In the genomic region with DNA sequence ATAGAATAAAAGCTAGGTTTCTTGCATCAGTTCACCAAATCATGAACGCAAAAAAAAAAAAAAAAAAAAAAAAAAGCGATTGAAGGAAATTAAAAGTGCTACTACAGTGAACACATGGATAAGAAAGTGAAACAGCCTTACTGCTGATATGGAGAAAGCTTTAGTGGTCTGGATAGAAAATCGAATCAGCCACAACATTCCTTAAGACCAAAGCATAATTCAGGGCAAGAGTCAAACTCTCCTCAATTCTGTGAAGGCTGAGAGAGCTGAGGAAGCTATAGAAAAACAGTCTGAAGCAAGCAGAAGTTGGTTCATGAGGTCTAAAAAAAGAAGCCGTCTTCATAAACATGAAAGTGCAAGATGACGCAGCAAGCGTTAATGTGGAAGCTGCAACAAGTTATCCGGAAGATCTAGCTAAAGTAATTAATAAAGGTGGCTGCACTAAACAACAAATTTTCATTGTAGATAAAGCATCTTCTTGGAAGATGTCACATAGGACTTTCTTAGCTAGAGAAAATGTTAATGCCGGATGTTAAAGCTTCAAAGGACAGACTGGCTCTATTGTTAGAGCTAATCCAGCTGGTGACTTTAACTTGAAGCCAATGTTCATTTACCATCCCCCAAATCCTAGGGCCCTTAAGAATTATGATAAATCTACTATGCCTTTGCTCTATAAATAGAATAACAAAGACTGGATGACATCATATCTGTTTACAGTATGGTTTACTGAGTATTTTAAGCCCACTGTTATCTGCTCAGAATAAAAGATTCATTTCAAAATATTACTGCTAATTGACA, we compare ENCODE assay signal across 8 cellular contexts. TPM values are rescaled to one million over a fixed set of nuclear protein-coding genes. Genes with fewer than 3 reads are reported as not detected.
DNase-seq lines count a peak whose midpoint lies in the region; ATAC-seq and TF ChIP-seq lines count a peak whose summit lies in the region.

No MANE protein-coding gene starts in this region.

- in situ Hi-C loops in ACHN (cut with HindIII; ENCODE audit: low pct_ligation_motif_present, low pct_unique_long_range_greater_than_20kb, low sequenced_read_pairs) = no loop called here

- peak overlapping the region in 1 of 4 donors; percentile 16 for H3K4me3 ChIP-seq in adrenal gland

- WGBS in adrenal gland, 4 donors = 26 to 35% (median 28%) methylated on average over 8 of the region's 8 CpGs

- H3K27ac Mint-ChIP-seq in memory B cell = no peak overlapping the region

- H3K4me1 Mint-ChIP-seq in memory B cell = peaks cover 2% of the 10 kb centered on the region

- peak overlapping the region; percentile 24 for H3K4me3 Mint-ChIP-seq in memory B cell

- TF ChIP-seq CTCF in adrenal gland (IDR thresholded peaks at IDR 0.05) = no peak

- peak; percentile 50 for DNase-seq in ACHN
- DNase-seq in adrenal gland = no peak
- DNase-seq in memory B cell (ENCODE audit: low spot score in 2 of 2) = no peak
- DNase-seq in D341Med (ENCODE audit: low spot score) = no peak
- DNase-seq in DMS153 treated with DMSO at 0.1 percent for 48 hours (lab: John Stamatoyannopoulos, UW; ENCODE audit: unreplicated experiment) = no peak
- no peak for DNase-seq in activated effector memory CD4-positive, alpha-beta T cell treated with Interleukin-2 at 50 U/mL for 16 hours
- DNase-seq in superior temporal gyrus (ENCODE audit: extremely low spot score) = no peak

- peak; percentile 50 for ATAC-seq in HG02852 (IDR thresholded peaks at IDR 0.05; ENCODE audit: unreplicated experiment)
- ATAC-seq in memory B cell (ENCODE audit: low read depth) = no peak

- H3K27me3 ChIP-seq in adrenal gland = no peaks in the 10 kb centered on the region

- no peaks in the 10 kb centered on the region for H3K36me3 Mint-ChIP-seq in memory B cell

- H3K36me3 ChIP-seq in adrenal gland (replicated peaks in 1 of 2) = no peaks in the 10 kb centered on the region

- no peaks in the 10 kb centered on the region for H3K9me3 Mint-ChIP-seq in memory B cell

- no peak for TF ChIP-seq POLR2A in adrenal gland (IDR thresholded peaks at IDR 0.05)

- H3K27ac ChIP-seq in adrenal gland = peak overlapping the region; percentile 14 to 76 (median 60)

- H3K27me3 Mint-ChIP-seq in memory B cell = no peaks in the 10 kb centered on the region

- intact Hi-C loops in adrenal gland (cut with DNase I) = no loop called here

- H3K9me3 ChIP-seq in adrenal gland (replicated peaks in 1 of 3) = no peaks in the 10 kb centered on the region

- H3K4me1 ChIP-seq in adrenal gland (replicated peaks in 1 of 2) = peaks cover 23 to 51% of the 10 kb centered on the region in 2 donors

RNA-seq across cellular contexts. Expression of a gene that starts 19.2 kb away (rescaled TPM):
- 100 to 1,000 TPM in 3 of 8 donors, 10 to 100 TPM in 5; 66.1 to 175 (median 90.9) TPM for total RNA-seq in adrenal gland
- polyA plus RNA-seq in adrenal gland = 10 to 100 TPM; 22.8 to 91.3 (median 72.8) TPM
